Comparison of ENCODE assay signal across 8 cellular contexts in the genomic region with DNA sequence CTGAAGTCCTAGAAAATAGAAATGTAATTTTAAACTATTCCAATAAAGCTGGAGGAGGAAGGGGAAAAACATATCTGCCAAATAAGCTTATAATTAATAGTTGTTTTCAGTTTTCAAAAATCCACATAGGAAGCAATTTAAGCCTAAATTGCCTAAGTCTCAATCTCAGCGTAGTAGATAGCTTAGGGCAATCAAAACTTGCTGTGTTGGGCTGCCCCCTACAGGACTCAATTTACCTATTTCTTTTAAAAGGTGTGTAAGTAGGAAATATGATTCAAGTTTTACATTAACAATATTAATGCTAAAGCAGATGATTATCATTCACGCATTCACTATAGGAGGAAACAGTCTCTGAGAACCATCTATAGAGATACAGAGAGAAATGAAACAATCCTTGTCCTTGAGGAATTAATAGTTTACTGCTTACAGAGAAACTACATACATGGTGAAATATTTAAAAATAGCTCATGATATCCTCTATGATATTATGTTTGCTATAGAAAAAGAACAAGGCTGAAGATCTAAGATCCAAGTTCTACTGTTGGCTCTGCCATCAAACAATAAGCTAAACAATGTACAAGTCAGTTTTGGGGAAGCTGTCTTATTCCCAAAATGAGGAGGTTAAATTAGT.
DNase-seq lines count a peak whose midpoint lies in the region; ATAC-seq and TF ChIP-seq lines count a peak whose summit lies in the region.

No MANE protein-coding gene starts in this region.

- no peak for TF ChIP-seq POLR2A in erythroblast (IDR thresholded peaks at IDR 0.05; ENCODE audit: low read length)

- peaks cover 20% of the 10 kb centered on the region for H3K4me1 Mint-ChIP-seq in nephron progenitor cell
- peaks cover 23% of the 10 kb centered on the region for H3K4me1 Mint-ChIP-seq in stimulated activated naive CD8-positive, alpha-beta T cell treated with anti-CD3 and anti-CD28 coated beads, Interleukin-15, amount 100 ng/mL, for 72 hours

- peak; percentile 70 for TF ChIP-seq CTCF in nephron progenitor cell (IDR thresholded peaks at IDR 0.05)

- H3K27ac Mint-ChIP-seq in nephron progenitor cell, result no peak overlapping the region
- H3K27ac Mint-ChIP-seq in stimulated activated naive CD8-positive, alpha-beta T cell treated with anti-CD3 and anti-CD28 coated beads, Interleukin-15, amount 100 ng/mL, for 72 hours, result no peak overlapping the region

- peak; percentile 34 for DNase-seq in DMS79 treated with DMSO at 0.1 percent for 48 hours (lab: John Stamatoyannopoulos, UW)
- DNase-seq in DMS79 (lab: John Stamatoyannopoulos, UW), result no peak
- DNase-seq in NOMO-1 treated with DMSO at 0.1 percent for 48 hours (lab: John Stamatoyannopoulos, UW; ENCODE audit: unreplicated experiment), result peak; percentile 70
- DNase-seq in activated CD8-positive, alpha-beta memory T cell treated with anti-CD3 and anti-CD28 coated beads for 48 hours (ENCODE audit: low read depth in 2 of 3, low spot score in 2 of 3), result peak in 2 of 3 experiments; percentile 9 to 12
- DNase-seq in erythroblast (lab: John Stamatoyannopoulos, UW), result peak; percentile 69 to 88
- peak; percentile 61 for DNase-seq in nephron progenitor cell
- peak; percentile 56 to 68 for DNase-seq in stimulated activated naive CD8-positive, alpha-beta T cell treated with anti-CD3 and anti-CD28 coated beads, Interleukin-15, amount 100 ng/mL, for 72 hours

- H3K9me3 Mint-ChIP-seq in nephron progenitor cell, result peaks cover 26% of the 10 kb centered on the region
- H3K9me3 Mint-ChIP-seq in stimulated activated naive CD8-positive, alpha-beta T cell treated with anti-CD3 and anti-CD28 coated beads, Interleukin-15, amount 100 ng/mL, for 72 hours, result no peaks in the 10 kb centered on the region

- no peak overlapping the region for H3K4me3 Mint-ChIP-seq in nephron progenitor cell
- H3K4me3 Mint-ChIP-seq in stimulated activated naive CD8-positive, alpha-beta T cell treated with anti-CD3 and anti-CD28 coated beads, Interleukin-15, amount 100 ng/mL, for 72 hours, result no peak overlapping the region

- ATAC-seq in HG03439 (IDR thresholded peaks at IDR 0.05; ENCODE audit: unreplicated experiment), result peak; percentile 51
- peak; percentile 86 for ATAC-seq in stimulated activated naive CD8-positive, alpha-beta T cell treated with anti-CD3 and anti-CD28 coated beads, Interleukin-15, amount 100 ng/mL, for 72 hours

- peaks cover 36% of the 10 kb centered on the region for H3K36me3 Mint-ChIP-seq in nephron progenitor cell (ENCODE audit: low read depth)

- H3K27me3 Mint-ChIP-seq in nephron progenitor cell (ENCODE audit: low read depth, poor library complexity), result no peaks in the 10 kb centered on the region
- no peaks in the 10 kb centered on the region for H3K27me3 Mint-ChIP-seq in stimulated activated naive CD8-positive, alpha-beta T cell treated with anti-CD3 and anti-CD28 coated beads, Interleukin-15, amount 100 ng/mL, for 72 hours
